In genomic region chr10:130936844-130937243, GRCh38 we compare ENCODE assay signal across 30 cellular contexts.
"Had no signal": no experiment of that assay in that cellular context is flagged by ENCODE, and none has a peak within 500 bp of the region (broad histone marks: within the 10 kb centered on the region; RNA-seq: fewer than 3 reads in every experiment).

No MANE protein-coding gene starts in this region.

- H3K36me3 ChIP-seq: MG63 had no signal

- ATAC-seq: activated T-helper 17 cell treated with anti-CD3 and anti-CD28 coated beads, Interleukin-2, amount 50 U/mL, for 72 hours had no signal

- H3K4me3 ChIP-seq: MG63 had no signal

- H3K4me1 Mint-ChIP-seq: activated CD4-positive, alpha-beta memory T cell treated with anti-CD3 and anti-CD28 coated beads, Interleukin-2, amount 10 ng/mL, durations not matched to agents 7 days and 5 days; activated T-helper 17 cell treated with anti-CD3 and anti-CD28 coated beads, Interleukin-2, amount 50 U/mL, for 72 hours; central memory CD8-positive, alpha-beta T cell had no signal

- H3K27ac ChIP-seq: VCaP had no signal

- H3K27me3 Mint-ChIP-seq: activated CD4-positive, alpha-beta memory T cell treated with anti-CD3 and anti-CD28 coated beads, Interleukin-2, amount 10 ng/mL, durations not matched to agents 7 days and 5 days; activated naive CD8-positive, alpha-beta T cell; central memory CD8-positive, alpha-beta T cell had no signal

- H3K9me3 ChIP-seq: MG63 had no signal

- H3K4me3 Mint-ChIP-seq: activated CD4-positive, alpha-beta memory T cell treated with anti-CD3 and anti-CD28 coated beads, Interleukin-2, amount 10 ng/mL, durations not matched to agents 7 days and 5 days; activated naive CD4-positive, alpha-beta T cell treated with anti-CD3 and anti-CD28 coated beads for 36 hours; activated naive CD8-positive, alpha-beta T cell; activated T-helper 17 cell treated with anti-CD3 and anti-CD28 coated beads, Interleukin-2, amount 50 U/mL, for 72 hours; brain; central memory CD8-positive, alpha-beta T cell had no signal

- H3K27me3 ChIP-seq: MG63 had no signal

- H3K36me3 Mint-ChIP-seq: activated naive CD8-positive, alpha-beta T cell; brain had no signal

- H3K27ac Mint-ChIP-seq: activated CD4-positive, alpha-beta memory T cell treated with anti-CD3 and anti-CD28 coated beads, Interleukin-2, amount 10 ng/mL, durations not matched to agents 7 days and 5 days; activated naive CD4-positive, alpha-beta T cell treated with anti-CD3 and anti-CD28 coated beads for 36 hours; activated naive CD8-positive, alpha-beta T cell; activated T-helper 17 cell treated with anti-CD3 and anti-CD28 coated beads, Interleukin-2, amount 50 U/mL, for 72 hours had no signal

- H3K9me3 Mint-ChIP-seq: activated CD4-positive, alpha-beta memory T cell treated with anti-CD3 and anti-CD28 coated beads, Interleukin-2, amount 10 ng/mL, durations not matched to agents 7 days and 5 days; activated naive CD4-positive, alpha-beta T cell treated with anti-CD3 and anti-CD28 coated beads for 36 hours; activated T-helper 17 cell treated with anti-CD3 and anti-CD28 coated beads, Interleukin-2, amount 50 U/mL, for 72 hours had no signal

- FAIRE-seq: astrocyte, RCC 7860 had no signal

- DNase-seq: activated CD4-positive, alpha-beta memory T cell treated with anti-CD3 and anti-CD28 coated beads, Interleukin-2, amount 10 ng/mL, durations not matched to agents 7 days and 5 days; activated CD4-positive, alpha-beta T cell treated with anti-CD3 and anti-CD28 coated beads, Interleukin-2, amount 50 U/mL, for 1 hour; activated CD4-positive, CD25-positive, alpha-beta regulatory T cell; activated gamma-delta T cell; activated naive CD4-positive, alpha-beta T cell treated with anti-CD3 and anti-CD28 coated beads for 36 hours; activated T-cell treated with anti-CD3 and anti-CD28 coated beads for 4 hours; activated T-cell treated with anti-CD3 and anti-CD28 coated beads, Interleukin-2, amount 50 U/mL, for 48 hours; amygdala; MG63; MV-4-11; NCI-H1092 treated with DMSO at 0.1 percent for 48 hours; NCI-H1417 treated with DMSO at 0.1 percent for 48 hours; NCI-H1694; NCI-H2029; NCI-H2107; NCI-H2171 treated with DMSO at 0.1 percent for 48 hours; NCI-H226; NCI-H526; NCI-H82; OCI-M1; SIG-M5; T-helper 2 cell; T1000 had no signal
